ENCODE assay signal across 13 cellular contexts in genomic region chr12:110354172-110354780, GRCh38. TPM values are rescaled to one million over a fixed set of nuclear protein-coding genes. Genes with fewer than 3 reads are reported as not detected.
DNase-seq lines count a peak whose midpoint lies in the region; ATAC-seq lines count a peak whose summit lies in the region.
"Had no signal": no experiment of that assay in that cellular context is flagged by ENCODE, and none has a peak within 500 bp of the region (broad histone marks: within the 10 kb centered on the region; RNA-seq: fewer than 3 reads in every experiment).

No MANE protein-coding gene starts in this region.

- H3K27me3 ChIP-seq in BLaER1 (no peaks in the 10 kb centered on the region), right cardiac atrium (ENCODE audit: control insufficient read depth, insufficient read depth) (no peaks in the 10 kb centered on the region)
- H3K27me3 ChIP-seq: adrenal gland had no signal

- peaks cover 20% of the 10 kb centered on the region for H3K4me1 Mint-ChIP-seq in activated naive CD8-positive, alpha-beta T cell treated with anti-CD3 and anti-CD28 coated beads, Interleukin-2, amount 50 U/mL, for 24 hours

- H3K36me3 Mint-ChIP-seq in activated naive CD8-positive, alpha-beta T cell treated with anti-CD3 and anti-CD28 coated beads, Interleukin-2, amount 50 U/mL, for 24 hours (ENCODE audit: low read depth): peaks cover 11% of the 10 kb centered on the region
- H3K36me3 Mint-ChIP-seq: naive B cell had no signal

- H3K4me2 ChIP-seq in BLaER1: peak overlapping the region; percentile 61

- no peaks in the 10 kb centered on the region for H3K9me3 Mint-ChIP-seq in activated naive CD8-positive, alpha-beta T cell treated with anti-CD3 and anti-CD28 coated beads, Interleukin-2, amount 50 U/mL, for 24 hours
- H3K9me3 Mint-ChIP-seq: activated CD4-positive, alpha-beta memory T cell treated with anti-CD3 and anti-CD28 coated beads for 36 hours; CD4-positive, alpha-beta memory T cell; naive B cell had no signal

- peak; percentile 18 for ATAC-seq in activated naive CD8-positive, alpha-beta T cell treated with anti-CD3 and anti-CD28 coated beads, Interleukin-2, amount 50 U/mL, for 24 hours
- ATAC-seq in right cardiac atrium (peak; percentile 9 to 12), GM21526 (IDR thresholded peaks at IDR 0.05; ENCODE audit: low FRiP score, unreplicated experiment) (no peak), HG03196 (IDR thresholded peaks at IDR 0.05; ENCODE audit: unreplicated experiment) (no peak), GM19397 (IDR thresholded peaks at IDR 0.05; ENCODE audit: unreplicated experiment) (no peak), GM18907 (IDR thresholded peaks at IDR 0.05; ENCODE audit: unreplicated experiment) (no peak)

- peak overlapping the region; percentile 13; the same call in 1 of the 2 replicates for H3K9ac ChIP-seq in BLaER1

- H3K9me3 ChIP-seq in BLaER1: no peaks in the 10 kb centered on the region
- no peaks in the 10 kb centered on the region for H3K9me3 ChIP-seq in right cardiac atrium (ENCODE audit: control insufficient read depth, low read length)
- H3K9me3 ChIP-seq: adrenal gland had no signal

- H4K20me1 ChIP-seq in BLaER1: peaks cover 3% of the 10 kb centered on the region; the same call in 1 of the 2 replicates

- WGBS in right cardiac atrium: 38% methylated on average over 7 of the region's 7 CpGs

- H3K27me3 Mint-ChIP-seq in activated naive CD8-positive, alpha-beta T cell treated with anti-CD3 and anti-CD28 coated beads, Interleukin-2, amount 50 U/mL, for 24 hours: no peaks in the 10 kb centered on the region
- H3K27me3 Mint-ChIP-seq: activated CD4-positive, alpha-beta memory T cell treated with anti-CD3 and anti-CD28 coated beads for 36 hours; CD4-positive, alpha-beta memory T cell had no signal

- no peak overlapping the region for H3K27ac Mint-ChIP-seq in activated naive CD8-positive, alpha-beta T cell treated with anti-CD3 and anti-CD28 coated beads, Interleukin-2, amount 50 U/mL, for 24 hours
- H3K27ac Mint-ChIP-seq: activated CD4-positive, alpha-beta memory T cell treated with anti-CD3 and anti-CD28 coated beads for 36 hours had no signal

- H3K4me1 ChIP-seq in BLaER1: peaks cover 52% of the 10 kb centered on the region
- no peaks in the 10 kb centered on the region for H3K4me1 ChIP-seq in right cardiac atrium (ENCODE audit: control insufficient read depth, insufficient read depth, low read length)

- peaks cover 9% of the 10 kb centered on the region; the same call in 1 of the 2 replicates for H3K36me3 ChIP-seq in BLaER1

- no peak overlapping the region for H3K4me3 Mint-ChIP-seq in activated naive CD8-positive, alpha-beta T cell treated with anti-CD3 and anti-CD28 coated beads, Interleukin-2, amount 50 U/mL, for 24 hours
- H3K4me3 Mint-ChIP-seq: activated CD4-positive, alpha-beta memory T cell treated with anti-CD3 and anti-CD28 coated beads for 36 hours; naive B cell had no signal

- peak; percentile 42 for DNase-seq in KG1 (lab: John Stamatoyannopoulos, UW)
- no peak for DNase-seq in activated naive CD8-positive, alpha-beta T cell treated with anti-CD3 and anti-CD28 coated beads, Interleukin-2, amount 50 U/mL, for 24 hours
- DNase-seq in right cardiac atrium: no peak
- DNase-seq: naive B cell had no signal

- no peak overlapping the region for H3K4me3 ChIP-seq in BLaER1
- H3K4me3 ChIP-seq in right cardiac atrium (ENCODE audit: low read length): no peak overlapping the region
- H3K4me3 ChIP-seq: adrenal gland, skin epidermis had no signal

- H3K27ac ChIP-seq in BLaER1 (peak overlapping the region; percentile 56), right cardiac atrium (ENCODE audit: low read length) (no peak overlapping the region)
- H3K27ac ChIP-seq: adrenal gland, skin epidermis had no signal

- intact Hi-C loops in right cardiac atrium (cut with DNase I): no loop called here

RNA-seq across cellular contexts. Expression of gene ANAPC7, which starts 49.2 kb away (rescaled TPM):
- 10 to 100 TPM; 30.7 to 34.5 (median 33.1) TPM for total RNA-seq in right cardiac atrium
- polyA plus RNA-seq in right cardiac atrium: 31.3 TPM

Comparison
In these comparisons a context has a peak if more than half of its experiments do, and no peak if none do; other contexts are left out.
1. ATAC-seq: peak in activated naive CD8-positive, alpha-beta T cell treated with anti-CD3 and anti-CD28 coated beads, Interleukin-2, amount 50 U/mL, for 24 hours (single experiment) and right cardiac atrium (2 of 2); none in GM21526 (single experiment), HG03196 (single experiment), GM19397 (single experiment) and GM18907 (single experiment).